1 cellular context compared by ENCODE assay signal in the genomic region with DNA sequence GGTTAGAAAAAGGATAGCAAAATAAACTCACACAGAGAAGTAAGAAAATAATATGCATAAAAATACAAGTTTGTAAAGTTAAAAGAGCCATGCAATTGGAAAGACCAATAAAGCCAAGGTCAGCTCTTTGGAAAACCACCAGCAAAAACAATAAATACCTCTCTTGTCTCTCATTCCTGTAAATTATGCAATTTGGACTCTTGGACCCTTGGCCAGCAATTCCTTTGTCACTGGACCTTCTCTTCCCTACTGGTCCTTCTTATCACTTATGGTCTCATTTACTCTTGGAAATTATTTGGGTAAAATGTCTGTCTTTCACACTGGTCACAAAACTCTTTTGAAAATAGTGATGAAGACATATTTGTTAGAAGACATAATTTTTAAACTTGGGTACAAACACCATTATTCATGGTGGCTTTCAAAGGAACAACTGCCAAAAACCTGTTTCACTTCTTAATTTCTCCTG.
A peak's percentile ranks its signal among the peaks of the same experiment; 100 is the strongest.
TF ChIP-seq lines count a peak whose summit lies in the region.

No MANE protein-coding gene starts in this region.

TF ChIP-seq in HepG2, 621 proteins besides CTCF, POLR2A, EP300 and RAD21 (continued from another document and continues in another):
- TF ChIP-seq, protein P1, sequence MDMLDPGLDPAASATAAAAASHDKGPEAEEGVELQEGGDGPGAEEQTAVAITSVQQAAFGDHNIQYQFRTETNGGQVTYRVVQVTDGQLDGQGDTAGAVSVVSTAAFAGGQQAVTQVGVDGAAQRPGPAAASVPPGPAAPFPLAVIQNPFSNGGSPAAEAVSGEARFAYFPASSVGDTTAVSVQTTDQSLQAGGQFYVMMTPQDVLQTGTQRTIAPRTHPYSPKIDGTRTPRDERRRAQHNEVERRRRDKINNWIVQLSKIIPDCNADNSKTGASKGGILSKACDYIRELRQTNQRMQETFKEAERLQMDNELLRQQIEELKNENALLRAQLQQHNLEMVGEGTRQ (IDR thresholded peaks at IDR 0.05; ENCODE audit: low read depth, low read length), result no peak
- TF ChIP-seq, protein P1 (CRISPR knock-in tag; IDR thresholded peaks at IDR 0.05; ENCODE audit: borderline replicate concordance), result no peak
- TF ChIP-seq ZNF75D (CRISPR knock-in tag; IDR thresholded peaks at IDR 0.05; ENCODE audit: borderline replicate concordance), result no peak
- no peak for TF ChIP-seq ZFAT (CRISPR knock-in tag; conservative IDR thresholded peaks at IDR 0.05)
- TF ChIP-seq RAD51 (IDR thresholded peaks at IDR 0.05; ENCODE audit: borderline replicate concordance), result no peak
- TF ChIP-seq ZNF672 (CRISPR knock-in tag; IDR thresholded peaks at IDR 0.05), result no peak
- TF ChIP-seq, protein P2, sequence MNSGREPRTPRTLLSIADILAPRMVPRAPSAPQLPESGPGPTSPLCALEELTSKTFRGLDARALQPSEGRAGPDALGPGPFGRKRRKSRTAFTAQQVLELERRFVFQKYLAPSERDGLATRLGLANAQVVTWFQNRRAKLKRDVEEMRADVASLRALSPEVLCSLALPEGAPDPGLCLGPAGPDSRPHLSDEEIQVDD (CRISPR knock-in tag; IDR thresholded peaks at IDR 0.05; ENCODE audit: borderline replicate concordance), result no peak
- TF ChIP-seq GTF2F1 (IDR thresholded peaks at IDR 0.05; ENCODE audit: low read length), result no peak
- 0 out of 2 replicates have a peak, but pooled peaks have one; percentile 26 for TF ChIP-seq ESRRA (CRISPR knock-in tag; IDR thresholded peaks at IDR 0.05; ENCODE audit: low read depth)
- TF ChIP-seq GTF3A (CRISPR knock-in tag; conservative IDR thresholded peaks at IDR 0.05), result no peak
- TF ChIP-seq ZNF20 (CRISPR knock-in tag; IDR thresholded peaks at IDR 0.05), result no peak
- TF ChIP-seq PCBP1 (IDR thresholded peaks at IDR 0.05; ENCODE audit: borderline replicate concordance, low read depth, low read length), result no peak
- TF ChIP-seq NCOA1 (CRISPR knock-in tag; IDR thresholded peaks at IDR 0.05), result no peak
- TF ChIP-seq, protein P3, sequence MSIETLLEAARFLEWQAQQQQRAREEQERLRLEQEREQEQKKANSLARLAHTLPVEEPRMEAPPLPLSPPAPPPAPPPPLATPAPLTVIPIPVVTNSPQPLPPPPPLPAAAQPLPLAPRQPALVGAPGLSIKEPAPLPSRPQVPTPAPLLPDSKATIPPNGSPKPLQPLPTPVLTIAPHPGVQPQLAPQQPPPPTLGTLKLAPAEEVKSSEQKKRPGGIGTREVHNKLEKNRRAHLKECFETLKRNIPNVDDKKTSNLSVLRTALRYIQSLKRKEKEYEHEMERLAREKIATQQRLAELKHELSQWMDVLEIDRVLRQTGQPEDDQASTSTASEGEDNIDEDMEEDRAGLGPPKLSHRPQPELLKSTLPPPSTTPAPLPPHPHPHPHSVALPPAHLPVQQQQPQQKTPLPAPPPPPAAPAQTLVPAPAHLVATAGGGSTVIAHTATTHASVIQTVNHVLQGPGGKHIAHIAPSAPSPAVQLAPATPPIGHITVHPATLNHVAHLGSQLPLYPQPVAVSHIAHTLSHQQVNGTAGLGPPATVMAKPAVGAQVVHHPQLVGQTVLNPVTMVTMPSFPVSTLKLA (IDR thresholded peaks at IDR 0.05), result no peak
- TF ChIP-seq ETV5 (CRISPR knock-in tag; IDR thresholded peaks at IDR 0.05; ENCODE audit: borderline replicate concordance), result peak; percentile 35; the same call in 1 of the 2 replicates
- TF ChIP-seq ZNF12 (CRISPR knock-in tag; IDR thresholded peaks at IDR 0.05), result peak; percentile 78
- TF ChIP-seq POGZ (CRISPR knock-in tag; IDR thresholded peaks at IDR 0.05), result peak; percentile 97
- TF ChIP-seq, protein P4, sequence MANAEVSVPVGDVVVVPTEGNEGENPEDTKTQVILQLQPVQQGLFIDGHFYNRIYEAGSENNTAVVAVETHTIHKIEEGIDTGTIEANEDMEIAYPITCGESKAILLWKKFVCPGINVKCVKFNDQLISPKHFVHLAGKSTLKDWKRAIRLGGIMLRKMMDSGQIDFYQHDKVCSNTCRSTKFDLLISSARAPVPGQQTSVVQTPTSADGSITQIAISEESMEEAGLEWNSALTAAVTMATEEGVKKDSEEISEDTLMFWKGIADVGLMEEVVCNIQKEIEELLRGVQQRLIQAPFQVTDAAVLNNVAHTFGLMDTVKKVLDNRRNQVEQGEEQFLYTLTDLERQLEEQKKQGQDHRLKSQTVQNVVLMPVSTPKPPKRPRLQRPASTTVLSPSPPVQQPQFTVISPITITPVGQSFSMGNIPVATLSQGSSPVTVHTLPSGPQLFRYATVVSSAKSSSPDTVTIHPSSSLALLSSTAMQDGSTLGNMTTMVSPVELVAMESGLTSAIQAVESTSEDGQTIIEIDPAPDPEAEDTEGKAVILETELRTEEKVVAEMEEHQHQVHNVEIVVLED (CRISPR knock-in tag; IDR thresholded peaks at IDR 0.05; ENCODE audit: borderline replicate concordance), result no peak
- peak; percentile 97 for TF ChIP-seq TEAD3 (CRISPR knock-in tag; optimal IDR thresholded peaks at IDR 0.05; ENCODE audit: borderline replicate concordance)
- TF ChIP-seq MATR3 (CRISPR knock-in tag; IDR thresholded peaks at IDR 0.05), result no peak
- TF ChIP-seq BHLHE40 (IDR thresholded peaks at IDR 0.05; ENCODE audit: low read length), result no peak
- TF ChIP-seq, protein P5, sequence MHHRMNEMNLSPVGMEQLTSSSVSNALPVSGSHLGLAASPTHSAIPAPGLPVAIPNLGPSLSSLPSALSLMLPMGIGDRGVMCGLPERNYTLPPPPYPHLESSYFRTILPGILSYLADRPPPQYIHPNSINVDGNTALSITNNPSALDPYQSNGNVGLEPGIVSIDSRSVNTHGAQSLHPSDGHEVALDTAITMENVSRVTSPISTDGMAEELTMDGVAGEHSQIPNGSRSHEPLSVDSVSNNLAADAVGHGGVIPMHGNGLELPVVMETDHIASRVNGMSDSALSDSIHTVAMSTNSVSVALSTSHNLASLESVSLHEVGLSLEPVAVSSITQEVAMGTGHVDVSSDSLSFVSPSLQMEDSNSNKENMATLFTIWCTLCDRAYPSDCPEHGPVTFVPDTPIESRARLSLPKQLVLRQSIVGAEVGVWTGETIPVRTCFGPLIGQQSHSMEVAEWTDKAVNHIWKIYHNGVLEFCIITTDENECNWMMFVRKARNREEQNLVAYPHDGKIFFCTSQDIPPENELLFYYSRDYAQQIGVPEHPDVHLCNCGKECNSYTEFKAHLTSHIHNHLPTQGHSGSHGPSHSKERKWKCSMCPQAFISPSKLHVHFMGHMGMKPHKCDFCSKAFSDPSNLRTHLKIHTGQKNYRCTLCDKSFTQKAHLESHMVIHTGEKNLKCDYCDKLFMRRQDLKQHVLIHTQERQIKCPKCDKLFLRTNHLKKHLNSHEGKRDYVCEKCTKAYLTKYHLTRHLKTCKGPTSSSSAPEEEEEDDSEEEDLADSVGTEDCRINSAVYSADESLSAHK (CRISPR knock-in tag; IDR thresholded peaks at IDR 0.05; ENCODE audit: borderline replicate concordance), result no peak
- TF ChIP-seq, protein P6, sequence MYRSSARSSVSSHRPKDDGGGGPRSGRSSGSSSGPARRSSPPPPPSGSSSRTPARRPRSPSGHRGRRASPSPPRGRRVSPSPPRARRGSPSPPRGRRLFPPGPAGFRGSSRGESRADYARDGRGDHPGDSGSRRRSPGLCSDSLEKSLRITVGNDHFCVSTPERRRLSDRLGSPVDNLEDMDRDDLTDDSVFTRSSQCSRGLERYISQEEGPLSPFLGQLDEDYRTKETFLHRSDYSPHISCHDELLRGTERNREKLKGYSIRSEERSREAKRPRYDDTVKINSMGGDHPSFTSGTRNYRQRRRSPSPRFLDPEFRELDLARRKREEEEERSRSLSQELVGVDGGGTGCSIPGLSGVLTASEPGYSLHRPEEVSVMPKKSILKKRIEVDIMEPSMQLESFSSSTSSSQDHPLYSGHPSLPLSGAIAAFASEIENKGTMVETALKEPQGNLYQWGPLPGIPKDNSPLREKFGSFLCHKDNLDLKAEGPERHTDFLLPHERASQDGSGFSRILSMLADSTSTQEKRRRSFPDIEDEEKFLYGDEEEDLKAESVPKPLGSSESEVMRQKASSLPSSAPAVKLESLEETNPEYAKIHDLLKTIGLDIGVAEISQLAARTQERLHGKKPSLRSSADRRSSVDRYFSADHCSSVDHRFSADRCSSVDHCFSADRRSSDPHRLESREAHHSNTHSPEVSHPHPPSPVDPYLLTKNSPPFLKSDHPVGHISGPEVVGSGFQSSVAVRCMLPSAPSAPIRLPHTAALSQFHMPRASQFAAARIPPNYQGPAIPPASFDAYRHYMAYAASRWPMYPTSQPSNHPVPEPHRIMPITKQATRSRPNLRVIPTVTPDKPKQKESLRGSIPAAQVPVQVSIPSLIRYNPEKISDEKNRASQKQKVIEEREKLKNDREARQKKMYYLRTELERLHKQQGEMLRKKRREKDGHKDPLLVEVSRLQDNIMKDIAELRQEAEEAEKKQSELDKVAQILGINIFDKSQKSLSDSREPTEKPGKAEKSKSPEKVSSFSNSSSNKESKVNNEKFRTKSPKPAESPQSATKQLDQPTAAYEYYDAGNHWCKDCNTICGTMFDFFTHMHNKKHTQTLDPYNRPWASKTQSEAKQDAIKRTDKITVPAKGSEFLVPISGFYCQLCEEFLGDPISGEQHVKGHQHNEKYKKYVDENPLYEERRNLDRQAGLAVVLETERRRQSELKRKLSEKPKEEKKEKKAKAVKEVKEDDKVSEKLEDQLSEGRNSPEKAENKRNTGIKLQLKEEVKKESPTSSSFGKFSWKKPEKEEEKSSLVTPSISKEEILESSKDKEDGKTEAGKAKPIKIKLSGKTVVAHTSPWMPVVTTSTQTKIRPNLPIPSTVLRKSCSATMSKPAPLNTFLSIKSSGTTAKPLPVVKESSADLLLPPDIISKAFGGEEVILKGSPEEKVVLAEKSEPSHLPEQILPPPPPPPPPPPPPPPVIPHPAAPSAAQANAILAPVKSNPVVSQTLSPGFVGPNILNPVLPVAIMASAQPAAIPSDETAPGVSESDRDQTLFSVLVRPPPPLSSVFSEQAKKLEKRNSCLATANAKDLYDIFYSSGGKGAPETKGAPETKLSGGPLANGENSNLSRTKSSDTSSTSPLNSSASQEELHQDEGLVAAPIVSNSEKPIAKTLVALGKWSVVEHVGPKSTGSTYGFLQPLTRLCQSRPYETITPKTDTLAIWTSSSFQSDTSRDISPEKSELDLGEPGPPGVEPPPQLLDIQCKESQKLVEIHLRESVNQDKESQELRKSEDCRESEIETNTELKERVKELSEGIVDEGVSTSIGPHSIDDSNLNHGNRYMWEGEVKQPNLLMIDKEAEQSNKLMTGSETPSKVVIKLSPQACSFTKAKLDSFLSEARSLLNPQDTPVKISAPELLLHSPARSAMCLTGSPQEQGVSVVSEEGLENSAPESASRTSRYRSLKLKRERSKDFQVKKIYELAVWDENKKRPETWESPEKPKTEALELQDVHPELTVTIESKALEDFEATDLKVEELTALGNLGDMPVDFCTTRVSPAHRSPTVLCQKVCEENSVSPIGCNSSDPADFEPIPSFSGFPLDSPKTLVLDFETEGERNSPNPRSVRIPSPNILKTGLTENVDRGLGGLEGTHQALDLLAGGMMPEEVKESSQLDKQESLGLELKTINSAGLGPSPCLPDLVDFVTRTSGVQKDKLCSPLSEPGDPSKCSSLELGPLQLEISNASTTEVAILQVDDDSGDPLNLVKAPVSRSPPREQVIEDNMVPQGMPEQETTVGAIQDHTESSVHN (CRISPR knock-in tag; IDR thresholded peaks at IDR 0.05), result no peak
- no peak for TF ChIP-seq KLF9 (CRISPR knock-in tag; IDR thresholded peaks at IDR 0.05; ENCODE audit: low read depth)
- TF ChIP-seq SRSF4 (IDR thresholded peaks at IDR 0.05; ENCODE audit: low read depth, low read length, poor library complexity, severe bottlenecking), result no peak
- peak; percentile 78; the same call in 1 of the 2 replicates for TF ChIP-seq ZNF205 (CRISPR knock-in tag; IDR thresholded peaks at IDR 0.05)
- TF ChIP-seq NCOA5 (CRISPR knock-in tag; IDR thresholded peaks at IDR 0.05), result no peak
- no peak for TF ChIP-seq ZNF569 (CRISPR knock-in tag; IDR thresholded peaks at IDR 0.05; ENCODE audit: borderline replicate concordance)
- TF ChIP-seq, protein P7, sequence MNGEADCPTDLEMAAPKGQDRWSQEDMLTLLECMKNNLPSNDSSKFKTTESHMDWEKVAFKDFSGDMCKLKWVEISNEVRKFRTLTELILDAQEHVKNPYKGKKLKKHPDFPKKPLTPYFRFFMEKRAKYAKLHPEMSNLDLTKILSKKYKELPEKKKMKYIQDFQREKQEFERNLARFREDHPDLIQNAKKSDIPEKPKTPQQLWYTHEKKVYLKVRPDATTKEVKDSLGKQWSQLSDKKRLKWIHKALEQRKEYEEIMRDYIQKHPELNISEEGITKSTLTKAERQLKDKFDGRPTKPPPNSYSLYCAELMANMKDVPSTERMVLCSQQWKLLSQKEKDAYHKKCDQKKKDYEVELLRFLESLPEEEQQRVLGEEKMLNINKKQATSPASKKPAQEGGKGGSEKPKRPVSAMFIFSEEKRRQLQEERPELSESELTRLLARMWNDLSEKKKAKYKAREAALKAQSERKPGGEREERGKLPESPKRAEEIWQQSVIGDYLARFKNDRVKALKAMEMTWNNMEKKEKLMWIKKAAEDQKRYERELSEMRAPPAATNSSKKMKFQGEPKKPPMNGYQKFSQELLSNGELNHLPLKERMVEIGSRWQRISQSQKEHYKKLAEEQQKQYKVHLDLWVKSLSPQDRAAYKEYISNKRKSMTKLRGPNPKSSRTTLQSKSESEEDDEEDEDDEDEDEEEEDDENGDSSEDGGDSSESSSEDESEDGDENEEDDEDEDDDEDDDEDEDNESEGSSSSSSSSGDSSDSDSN (CRISPR knock-in tag; IDR thresholded peaks at IDR 0.05), result no peak
- TF ChIP-seq JUND (CRISPR knock-in tag; IDR thresholded peaks at IDR 0.05), result no peak
- no peak for TF ChIP-seq ZIK1 (CRISPR knock-in tag; IDR thresholded peaks at IDR 0.05; ENCODE audit: borderline replicate concordance, low read depth)
- peak; percentile 54; the same call in 1 of the 2 replicates for TF ChIP-seq ZNF337 (CRISPR knock-in tag; IDR thresholded peaks at IDR 0.05; ENCODE audit: borderline replicate concordance, low read depth)
- TF ChIP-seq ZNF264 (CRISPR knock-in tag; IDR thresholded peaks at IDR 0.05), result peak; percentile 67; the same call in 1 of the 2 replicates
- TF ChIP-seq NR2F6 (IDR thresholded peaks at IDR 0.05), result peak; percentile 68; the same call in 1 of the 2 replicates
- peak; percentile 73 for TF ChIP-seq NR2F6 (CRISPR knock-in tag; IDR thresholded peaks at IDR 0.05)
- TF ChIP-seq TEAD2 (CRISPR knock-in tag; IDR thresholded peaks at IDR 0.05), result no peak
- TF ChIP-seq SOX5 (CRISPR knock-in tag; IDR thresholded peaks at IDR 0.05; ENCODE audit: borderline replicate concordance), result peak; percentile 99
